Comparison of ENCODE assay signal across 16 cellular contexts in the genomic region with DNA sequence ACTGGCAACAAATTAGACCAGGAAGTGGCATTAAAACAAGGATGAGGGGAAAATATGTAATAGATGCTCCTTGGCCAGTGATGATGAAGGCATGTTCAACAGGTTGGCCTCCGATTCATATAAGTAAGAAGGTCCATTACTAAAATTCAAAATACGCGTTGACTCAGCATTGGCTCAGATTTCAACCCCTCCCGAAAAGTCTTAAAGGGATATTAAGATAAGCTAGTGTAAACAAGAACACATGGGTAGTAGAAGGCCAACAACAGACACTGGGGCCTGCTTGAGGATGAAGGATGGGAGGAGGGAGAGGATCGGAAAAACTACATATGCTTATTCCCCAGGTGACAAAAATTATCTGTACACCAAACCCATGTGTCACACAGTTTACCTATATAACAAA. TPM values are rescaled to one million over a fixed set of nuclear protein-coding genes. Genes with fewer than 3 reads are reported as not detected.
A peak's percentile ranks its signal among the peaks of the same experiment; 100 is the strongest.
DNase-seq lines count a peak whose midpoint lies in the region; ATAC-seq, FAIRE-seq and TF ChIP-seq lines count a peak whose summit lies in the region.
"Had no signal": no experiment of that assay in that cellular context is flagged by ENCODE, and none has a peak within 500 bp of the region (broad histone marks: within the 10 kb centered on the region; RNA-seq: fewer than 3 reads in every experiment).

No MANE protein-coding gene starts in this region.

- H3K4me3 ChIP-seq in K562 (no peak overlapping the region), right lobe of liver (no peak overlapping the region)

- peaks cover 28 to 35% of the 10 kb centered on the region in 2 experiments; a peak in 4 of 5 replicates for H3K27me3 ChIP-seq in K562 (ENCODE audit: control insufficient read depth in 2 of 2, insufficient read depth in 2 of 2, low read length in 2 of 2)
- H3K27me3 ChIP-seq in right lobe of liver = no peaks in the 10 kb centered on the region

- BruUV-seq in K562 (replicated peaks; lab: Mats Ljungman, UMichigan) = no TSS peak

- DNase-seq in LHCN-M2 (ENCODE audit: low read depth) (peak; percentile 42), K562 (ENCODE audit: extremely low read depth in 1 of 4, low spot score in 3 of 4) (peak in 2 of 4 experiments; percentile 27 to 39), right lobe of liver (no peak), T-cell (no peak), NCI-H1105 (lab: John Stamatoyannopoulos, UW) (no peak)
- DNase-seq: AML-193, DMS153, Kasumi-1, NCI-H187, NCI-H226, NCI-H524 treated with DMSO at 0.1 percent for 48 hours, SIG-M5 had no signal

- POLR2A ChIA-PET in K562 (lab: Yijun Ruan, JAX) = no interaction called here
- POLR2A ChIA-PET in T-cell (lab: Charles Lee) = no interaction called here

- TF ChIP-seq POLR2A in K562 (conservative IDR thresholded peaks at IDR 0.05) (no peak), right lobe of liver (IDR thresholded peaks at IDR 0.05) (no peak)

- CTCF ChIA-PET in K562 (lab: Yijun Ruan, JAX; ENCODE audit: low intra/inter-chr PET ratio) (interaction anchor here (0.6 kb wide), 1 partner anchor 10 kb away, joined by 3 read pairs; no protein-coding TSS in a partner anchor), T-cell (lab: Charles Lee) (no interaction called here)

- WGBS in K562 (ENCODE audit: insufficient coverage, low coverage, missing lambda C conversion rate) = 4% methylated on average over 5 of the region's 5 CpGs
- 23% methylated on average over 4 of the region's 5 CpGs for WGBS in right lobe of liver (ENCODE audit: insufficient coverage, low coverage, low lambda C conversion rate, missing lambda C conversion rate)

- H3K27ac ChIP-seq in K562 (ENCODE audit: extremely low read depth, low read depth, low read length) (no peak overlapping the region), right lobe of liver (peak overlapping the region in 2 of 3 donors; percentile 67 to 85)

- TF ChIP-seq EP300 in K562 (IDR thresholded peaks at IDR 0.05; ENCODE audit: low read length) = no peak

- no peaks in the 10 kb centered on the region for H3K9me1 ChIP-seq in K562 (ENCODE audit: control insufficient read depth, insufficient read depth, low read length)

- no peak for TF ChIP-seq RAD21 in K562 (CRISPR knock-in tag; conservative IDR thresholded peaks at IDR 0.05 in 1 of 2, IDR thresholded peaks at IDR 0.05 in 1 of 2)

- intact Hi-C loops in K562 (cut with micrococcal nuclease) = no loop called here
- intact Hi-C loops in right lobe of liver (cut with DNase I) = no loop called here

- no peak for TF ChIP-seq CTCF in K562 (IDR thresholded peaks at IDR 0.05 in 2 of 3, conservative IDR thresholded peaks at IDR 0.05 in 1 of 3; ENCODE audit: insufficient read depth in 2 of 3, low read depth in 1 of 3, low read length in 3 of 3)
- no peak for TF ChIP-seq CTCF in right lobe of liver (IDR thresholded peaks at IDR 0.05)

- H3K4me3 Mint-ChIP-seq in T-cell = no peak overlapping the region
- H3K4me3 Mint-ChIP-seq: CD14-positive monocyte had no signal

- peaks cover 1 to 7% of the 10 kb centered on the region in 2 donors for H3K27me3 Mint-ChIP-seq in T-cell

- peak; percentile 32 for FAIRE-seq in K562 (lab: Jason Lieb, UNC)
- FAIRE-seq: GM12892 had no signal

- no peaks in the 10 kb centered on the region for H4K20me1 ChIP-seq in K562 (replicated peaks; ENCODE audit: control insufficient read depth, insufficient read depth, low read length)

- H3K4me1 Mint-ChIP-seq in T-cell = no peaks in the 10 kb centered on the region
- H3K4me1 Mint-ChIP-seq: CD14-positive monocyte had no signal

- no peak overlapping the region for H2AFZ ChIP-seq in K562 (ENCODE audit: low read depth, low read length)

- H3K36me3 ChIP-seq in K562 (ENCODE audit: control insufficient read depth, insufficient read depth, low read length) (no peaks in the 10 kb centered on the region), right lobe of liver (no peaks in the 10 kb centered on the region)

- H3K9me3 ChIP-seq in K562 (replicated peaks; ENCODE audit: control insufficient read depth, insufficient read depth, low read depth, low read length) (no peaks in the 10 kb centered on the region; the same call in 1 of the 2 replicates), right lobe of liver (no peaks in the 10 kb centered on the region)

- H3K36me3 Mint-ChIP-seq in T-cell = no peaks in the 10 kb centered on the region
- H3K36me3 Mint-ChIP-seq: CD14-positive monocyte had no signal

- H3K4me2 ChIP-seq in K562 (ENCODE audit: insufficient read depth, low read length) = no peak overlapping the region

- no peak overlapping the region for H3K9ac ChIP-seq in K562 (ENCODE audit: insufficient read depth in 1 of 2, low read depth in 2 of 2, low read length in 2 of 2)

- in situ Hi-C loops in K562 (cut with MboI) = no loop called here

- H3K79me2 ChIP-seq in K562 (ENCODE audit: control insufficient read depth, insufficient read depth, low read length) = no peaks in the 10 kb centered on the region

- H3K9me3 Mint-ChIP-seq in T-cell = no peaks in the 10 kb centered on the region
- H3K9me3 Mint-ChIP-seq: CD14-positive monocyte had no signal

- H3K27ac Mint-ChIP-seq in T-cell = no peak overlapping the region

- H3K4me1 ChIP-seq in K562 (replicated peaks in 1 of 2; ENCODE audit: control insufficient read depth in 2 of 2, insufficient read depth in 2 of 2, low read length in 2 of 2) (peaks cover 0 to 2% of the 10 kb centered on the region in 2 experiments; a peak in 1 of 5 replicates), right lobe of liver (peaks cover 0 to 41% (median 15%) of the 10 kb centered on the region in 4 donors)

- ATAC-seq in K562 (peak; percentile 73), right lobe of liver (peak in 2 of 4 donors; percentile 6 to 8), T-cell (replicated peaks in 1 of 4) (no peak)

RNA-seq across cellular contexts. Expression of gene LAP3, which starts 19.1 kb away (rescaled TPM):
- total RNA-seq in LHCN-M2 (2014; rRNA removed) (78.1 and 90.6 TPM in 2 replicates), K562 (2014; rRNA removed) (100 and 107 TPM in 2 replicates), K562 (2014; rRNA removed; fragmentation: Illumina TruSeq; extraction: Trizol) (122 and 126 TPM in 2 replicates), K562 (2015; rRNA removed; fragmentation: Illumina TruSeq; extraction: Trizol) (134 and 143 TPM in 2 replicates), K562 (2021) (82.3 and 85.6 TPM in 2 replicates), right lobe of liver (100 to 1,000 TPM in 4 of 6 experiments, 10 to 100 TPM in 2; 70.9 to 138 (median 102) TPM), T-cell (10 to 100 TPM; 23.5 to 58.4 (median 25.1) TPM)
- polyA plus RNA-seq in LHCN-M2 (2012) = 38.1 TPM
- total RNA-seq in K562 (2011; cell fraction: chromatin; rRNA removed; ENCODE audit: low replicate concordance) = 32.7 and 42.6 TPM in 2 replicates
- total RNA-seq in K562 (2011; cell fraction: nucleolus; rRNA removed) = 24.0 and 28.4 TPM in 2 replicates
- total RNA-seq in K562 (2011; cell fraction: nucleoplasm; rRNA removed) = 31.4 and 34.3 TPM in 2 replicates
- polyA plus RNA-seq in K562 (2011; rRNA removed) (75.0 and 97.3 TPM in 2 replicates), K562 (2014; fragmentation: Illumina TruSeq; extraction: Trizol) (115 and 132 TPM in 2 replicates), K562 (2014; fragmentation: Nextera tagmentation; extraction: Ambion mirVana) (100 to 1,000 TPM in 1 of 2 experiments, 10 to 100 TPM in 1; 97.3 to 170 TPM), K562 (2014; rRNA removed) (93.1 and 94.3 TPM in 2 replicates)
- polyA plus RNA-seq in K562 (2011; cell fraction: cytosol; rRNA removed) = 45.3 and 56.8 TPM in 2 replicates
- polyA plus RNA-seq in K562 (2011; cell fraction: nucleus; rRNA removed) = 25.3 and 29.5 TPM in 2 replicates
- 64.4 and 111 TPM in 2 replicates for polyA plus RNA-seq in K562 (2012)
- polyA minus RNA-seq in K562 (2011; rRNA and poly(A)+ RNA removed) = 87.0 and 98.8 TPM in 2 replicates
- polyA minus RNA-seq in K562 (2011; cell fraction: cytosol; rRNA and poly(A)+ RNA removed) = 33.4 and 54.2 TPM in 2 replicates
- polyA minus RNA-seq in K562 (2011; cell fraction: nucleus; rRNA and poly(A)+ RNA removed) = 24.0 and 33.1 TPM in 2 replicates

RNA-seq across cellular contexts. Expression of gene CLRN2, which starts 42.9 kb away (rescaled TPM):
- total RNA-seq in LHCN-M2 (2014; rRNA removed) = not detected in 2 replicates
- polyA plus RNA-seq in LHCN-M2 (2012) = not detected
- total RNA-seq in K562 (2011; cell fraction: chromatin; rRNA removed; ENCODE audit: low replicate concordance) = not detected in 2 replicates
- total RNA-seq in K562 (2011; cell fraction: nucleolus; rRNA removed) = not detected in 2 replicates
- not detected in 2 replicates for total RNA-seq in K562 (2011; cell fraction: nucleoplasm; rRNA removed)
- not detected in 2 replicates for total RNA-seq in K562 (2014; rRNA removed)
- total RNA-seq in K562 (2014; rRNA removed; fragmentation: Illumina TruSeq; extraction: Trizol) = not detected in 2 replicates
- not detected in 2 replicates for total RNA-seq in K562 (2015; rRNA removed; fragmentation: Illumina TruSeq; extraction: Trizol)
- total RNA-seq in K562 (2021) = not detected in 2 replicates
- polyA plus RNA-seq in K562 (2011; rRNA removed) = not detected in 2 replicates
- polyA plus RNA-seq in K562 (2011; cell fraction: cytosol; rRNA removed) = not detected in 2 replicates
- not detected in 2 replicates for polyA plus RNA-seq in K562 (2011; cell fraction: nucleus; rRNA removed)
- not detected in 2 replicates for polyA plus RNA-seq in K562 (2012)
- not detected in 2 replicates for polyA plus RNA-seq in K562 (2014; fragmentation: Illumina TruSeq; extraction: Trizol)
- polyA plus RNA-seq in K562 (2014; fragmentation: Nextera tagmentation; extraction: Ambion mirVana) = not detected
- not detected in 2 replicates for polyA plus RNA-seq in K562 (2014; rRNA removed)
- polyA minus RNA-seq in K562 (2011; rRNA and poly(A)+ RNA removed) = not detected in 2 replicates
- polyA minus RNA-seq in K562 (2011; cell fraction: cytosol; rRNA and poly(A)+ RNA removed) = not detected in 2 replicates
- not detected in 2 replicates for polyA minus RNA-seq in K562 (2011; cell fraction: nucleus; rRNA and poly(A)+ RNA removed)
- total RNA-seq in right lobe of liver = not detected
- not detected for total RNA-seq in T-cell
- total RNA-seq: H4, RPMI7951 had no signal
- polyA plus RNA-seq: CD14-positive monocyte had no signal

RNA-seq across cellular contexts. Expression of gene QDPR, which starts 46.0 kb away (rescaled TPM):
- total RNA-seq in LHCN-M2 (2014; rRNA removed) = 19.4 and 36.1 TPM in 2 replicates
- polyA plus RNA-seq in LHCN-M2 (2012) = 43.9 TPM
- total RNA-seq in K562 (2011; cell fraction: chromatin; rRNA removed; ENCODE audit: low replicate concordance) = 20.5 and 30.3 TPM in 2 replicates
- 17.8 and 19.8 TPM in 2 replicates for total RNA-seq in K562 (2011; cell fraction: nucleolus; rRNA removed)
- 24.1 and 36.3 TPM in 2 replicates for total RNA-seq in K562 (2011; cell fraction: nucleoplasm; rRNA removed)
- total RNA-seq in K562 (2014; rRNA removed) = 9.4 and 14.4 TPM in 2 replicates
- 16.6 and 17.3 TPM in 2 replicates for total RNA-seq in K562 (2014; rRNA removed; fragmentation: Illumina TruSeq; extraction: Trizol)
- 16.6 and 17.2 TPM in 2 replicates for total RNA-seq in K562 (2015; rRNA removed; fragmentation: Illumina TruSeq; extraction: Trizol)
- 28.6 and 29.7 TPM in 2 replicates for total RNA-seq in K562 (2021)
- polyA plus RNA-seq in K562 (2011; rRNA removed) = 27.1 and 28.9 TPM in 2 replicates
- polyA plus RNA-seq in K562 (2011; cell fraction: cytosol; rRNA removed) = 28.6 and 28.7 TPM in 2 replicates
- polyA plus RNA-seq in K562 (2011; cell fraction: nucleus; rRNA removed) = 14.7 and 16.9 TPM in 2 replicates
- 24.7 and 27.3 TPM in 2 replicates for polyA plus RNA-seq in K562 (2012)
- 26.6 and 27.7 TPM in 2 replicates for polyA plus RNA-seq in K562 (2014; fragmentation: Illumina TruSeq; extraction: Trizol)
- 1 to 10 TPM; 5.7 to 6.4 TPM for polyA plus RNA-seq in K562 (2014; fragmentation: Nextera tagmentation; extraction: Ambion mirVana)
- polyA plus RNA-seq in K562 (2014; rRNA removed) = 26.9 and 39.7 TPM in 2 replicates
- polyA minus RNA-seq in K562 (2011; rRNA and poly(A)+ RNA removed) = 27.8 and 36.5 TPM in 2 replicates
- 11.0 and 13.0 TPM in 2 replicates for polyA minus RNA-seq in K562 (2011; cell fraction: cytosol; rRNA and poly(A)+ RNA removed)
- polyA minus RNA-seq in K562 (2011; cell fraction: nucleus; rRNA and poly(A)+ RNA removed) = 10.4 and 13.9 TPM in 2 replicates
- total RNA-seq in right lobe of liver = 100 to 1,000 TPM in 2 of 6 experiments, 10 to 100 TPM in 4; 43.4 to 154 (median 81.5) TPM
- 10 to 100 TPM; 14.9 to 23.1 (median 20.0) TPM for total RNA-seq in T-cell

RNA-seq across cellular contexts. Expression of gene MED28, which starts 56.6 kb away (rescaled TPM):
- total RNA-seq in LHCN-M2 (2014; rRNA removed) (6.3 and 9.2 TPM in 2 replicates), K562 (2014; rRNA removed) (13.5 and 15.5 TPM in 2 replicates), K562 (2014; rRNA removed; fragmentation: Illumina TruSeq; extraction: Trizol) (34.6 and 41.9 TPM in 2 replicates), K562 (2015; rRNA removed; fragmentation: Illumina TruSeq; extraction: Trizol) (68.0 and 77.0 TPM in 2 replicates), K562 (2021) (82.4 and 93.8 TPM in 2 replicates), right lobe of liver (10 to 100 TPM in 4 of 6 experiments, 1 to 10 TPM in 2; 3.8 to 18.6 (median 15.3) TPM), T-cell (10 to 100 TPM; 50.6 to 75.5 (median 66.2) TPM)
- 46.4 TPM for polyA plus RNA-seq in LHCN-M2 (2012)
- 38.5 and 51.6 TPM in 2 replicates for total RNA-seq in K562 (2011; cell fraction: chromatin; rRNA removed; ENCODE audit: low replicate concordance)
- total RNA-seq in K562 (2011; cell fraction: nucleolus; rRNA removed) = 29.0 and 36.8 TPM in 2 replicates
- total RNA-seq in K562 (2011; cell fraction: nucleoplasm; rRNA removed) = 51.3 and 93.1 TPM in 2 replicates
- polyA plus RNA-seq in K562 (2011; rRNA removed) (42.4 and 50.5 TPM in 2 replicates), K562 (2014; fragmentation: Illumina TruSeq; extraction: Trizol) (23.0 and 28.4 TPM in 2 replicates), K562 (2014; fragmentation: Nextera tagmentation; extraction: Ambion mirVana) (10 to 100 TPM; 76.5 to 79.2 TPM), K562 (2014; rRNA removed) (35.1 and 43.4 TPM in 2 replicates)
- polyA plus RNA-seq in K562 (2011; cell fraction: cytosol; rRNA removed) = 15.6 and 24.7 TPM in 2 replicates
- 36.3 and 45.5 TPM in 2 replicates for polyA plus RNA-seq in K562 (2011; cell fraction: nucleus; rRNA removed)
- polyA plus RNA-seq in K562 (2012) = 30.2 and 53.6 TPM in 2 replicates
- polyA minus RNA-seq in K562 (2011; rRNA and poly(A)+ RNA removed) = 24.6 and 28.1 TPM in 2 replicates
- 41.8 and 43.2 TPM in 2 replicates for polyA minus RNA-seq in K562 (2011; cell fraction: cytosol; rRNA and poly(A)+ RNA removed)
- 25.3 and 29.1 TPM in 2 replicates for polyA minus RNA-seq in K562 (2011; cell fraction: nucleus; rRNA and poly(A)+ RNA removed)
